Comparison of ENCODE assay signal across 11 cellular contexts in the genomic region with DNA sequence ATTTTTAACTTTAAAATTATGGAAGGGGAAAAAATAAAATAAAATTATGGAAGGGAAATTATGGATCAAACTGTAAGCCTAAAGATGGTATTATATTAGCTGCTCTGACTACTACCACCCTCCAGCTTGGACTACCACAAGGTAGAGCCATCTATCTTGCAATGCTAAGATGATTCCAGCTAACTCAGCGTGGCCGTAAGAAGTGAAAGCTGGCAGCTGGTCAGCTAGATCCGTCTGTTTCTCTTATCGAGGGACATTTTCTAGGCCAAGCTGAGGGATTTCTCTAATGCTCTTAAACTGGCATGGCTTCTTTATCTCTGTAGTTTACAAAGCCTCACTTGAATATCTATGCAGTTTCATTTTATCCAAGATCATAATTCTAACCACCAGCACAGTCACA. TPM values are rescaled to one million over a fixed set of nuclear protein-coding genes. Genes with fewer than 3 reads are reported as not detected.
DNase-seq lines count a peak whose midpoint lies in the region; ATAC-seq, FAIRE-seq and TF ChIP-seq lines count a peak whose summit lies in the region.
"Had no signal": no experiment of that assay in that cellular context is flagged by ENCODE, and none has a peak within 500 bp of the region (broad histone marks: within the 10 kb centered on the region; RNA-seq: fewer than 3 reads in every experiment).

No MANE protein-coding gene starts in this region.

- no peak overlapping the region for H3K4me3 Mint-ChIP-seq in effector memory CD8-positive, alpha-beta T cell

- FAIRE-seq in small intestine (lab: Jason Lieb, UNC), result no peak
- FAIRE-seq: H1 had no signal

- H3K9me3 Mint-ChIP-seq in effector memory CD8-positive, alpha-beta T cell, result no peaks in the 10 kb centered on the region

- DNase-seq in DMS79 treated with DMSO at 0.1 percent for 48 hours (lab: John Stamatoyannopoulos, UW), result peak; percentile 46
- peak; percentile 24 for DNase-seq in astrocyte of the spinal cord (ENCODE audit: low read depth, low spot score)
- DNase-seq in inferior parietal cortex (ENCODE audit: extremely low spot score), result peak; percentile 47
- peak; percentile 8 for DNase-seq in small intestine
- no peak for DNase-seq in activated gamma-delta T cell treated with Interleukin-2 at 50 U/mL for 16 hours
- DNase-seq in effector memory CD8-positive, alpha-beta T cell, result no peak
- DNase-seq: Calu3, glutamatergic neuron had no signal

- H3K4me1 Mint-ChIP-seq in effector memory CD8-positive, alpha-beta T cell (ENCODE audit: low read depth in 2 of 2), result peaks cover 13 to 29% of the 10 kb centered on the region in 2 donors

- H3K27me3 Mint-ChIP-seq in effector memory CD8-positive, alpha-beta T cell, result no peaks in the 10 kb centered on the region

- H3K4me3 ChIP-seq in astrocyte of the spinal cord (ENCODE audit: low read depth, low read length), result no peak overlapping the region
- no peak overlapping the region for H3K4me3 ChIP-seq in small intestine (ENCODE audit: low read depth in 1 of 2, low read length in 2 of 2)

- no peaks in the 10 kb centered on the region for H3K9me3 ChIP-seq in small intestine (ENCODE audit: control insufficient read depth, low read depth)

- TF ChIP-seq CTCF in astrocyte of the spinal cord (IDR thresholded peaks at IDR 0.05; ENCODE audit: low read depth, low read length), result no peak

- ATAC-seq in HG03354 (IDR thresholded peaks at IDR 0.05; ENCODE audit: poor library complexity, severe bottlenecking, unreplicated experiment) (no peak), HG02763 (IDR thresholded peaks at IDR 0.05; ENCODE audit: unreplicated experiment) (no peak)
- ATAC-seq in effector memory CD8-positive, alpha-beta T cell (replicated peaks), result no peak

- WGBS in small intestine, 3 donors, result 41 to 58% (median 42%) methylated on average over 4 of the region's 4 CpGs

- no peak overlapping the region for H3K27ac ChIP-seq in small intestine (ENCODE audit: low read depth in 1 of 2, low read length in 1 of 2)

- no peak overlapping the region for H3K27ac Mint-ChIP-seq in effector memory CD8-positive, alpha-beta T cell

- in situ Hi-C loops in astrocyte of the spinal cord (cut with HindIII; ENCODE audit: low sequenced_read_pairs), result no loop called here

- H3K4me1 ChIP-seq in small intestine (ENCODE audit: control insufficient read depth in 2 of 2, insufficient read depth in 1 of 2, low read depth in 1 of 2, low read length in 1 of 2), result peaks cover 0 to 6% of the 10 kb centered on the region in 2 donors

- peaks cover 14% of the 10 kb centered on the region for H3K36me3 Mint-ChIP-seq in effector memory CD8-positive, alpha-beta T cell (ENCODE audit: insufficient read depth)

- H3K27me3 ChIP-seq in small intestine (ENCODE audit: control insufficient read depth in 2 of 2, insufficient read depth in 2 of 2, low read length in 2 of 2), result no peaks in the 10 kb centered on the region

- H3K36me3 ChIP-seq in small intestine (ENCODE audit: control insufficient read depth in 2 of 2, insufficient read depth in 2 of 2, low read length in 2 of 2), result no peaks in the 10 kb centered on the region

RNA-seq across cellular contexts. Expression of a gene that starts 31.5 kb away (rescaled TPM):
- polyA plus RNA-seq in small intestine, result 1 to 10 TPM; 2.9 to 5.7 (median 4.3) TPM

Comparison
In these comparisons a context has a peak if more than half of its experiments do, and no peak if none do; other contexts are left out.
1. DNase-seq: peak in DMS79 treated with DMSO at 0.1 percent for 48 hours (single experiment), astrocyte of the spinal cord (single experiment), inferior parietal cortex (single experiment) and small intestine (single experiment); none in activated gamma-delta T cell treated with Interleukin-2 at 50 U/mL for 16 hours (single experiment) and effector memory CD8-positive, alpha-beta T cell (0 of 3).